Comparison of ENCODE assay signal across 22 cellular contexts in the genomic region with DNA sequence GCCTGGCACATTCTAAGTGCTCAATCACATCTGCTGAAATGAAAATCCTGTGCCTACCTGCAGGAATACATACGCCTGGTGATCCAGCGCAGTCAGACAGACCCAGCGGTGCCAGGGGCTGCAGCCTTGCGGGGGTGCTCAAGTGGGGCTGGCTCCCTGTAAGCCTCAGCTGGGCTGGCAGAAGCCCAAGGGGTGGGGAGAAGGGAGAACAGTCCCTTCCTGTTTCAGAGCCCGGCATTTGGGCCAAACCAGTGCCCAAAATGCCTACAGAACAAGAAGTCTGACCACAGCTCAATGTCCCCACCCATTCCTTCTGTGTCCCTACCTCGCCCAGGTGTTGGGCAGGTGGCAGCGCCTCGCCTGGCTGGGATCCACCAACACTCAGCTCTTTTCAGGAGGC. TPM values are rescaled to one million over a fixed set of nuclear protein-coding genes. Genes with fewer than 3 reads are reported as not detected.
DNase-seq lines count a peak whose midpoint lies in the region; ATAC-seq and TF ChIP-seq lines count a peak whose summit lies in the region.
"Had no signal": no experiment of that assay in that cellular context is flagged by ENCODE, and none has a peak within 500 bp of the region (broad histone marks: within the 10 kb centered on the region; RNA-seq: fewer than 3 reads in every experiment).

No MANE protein-coding gene starts in this region.

- no peaks in the 10 kb centered on the region for H3K36me3 ChIP-seq in spleen
- H3K36me3 ChIP-seq: BLaER1, HAP-1 had no signal

- TF ChIP-seq CTCF in WTC11 (IDR thresholded peaks at IDR 0.05) (no peak), spleen (IDR thresholded peaks at IDR 0.05 in 8 of 11, conservative IDR thresholded peaks at IDR 0.05 in 3 of 11) (no peak)

- H3K9me3 ChIP-seq in spleen: no peaks in the 10 kb centered on the region
- H3K9me3 ChIP-seq: BLaER1, HAP-1 had no signal

- H3K27ac Mint-ChIP-seq in WTC11: peak overlapping the region; percentile 39; the same call in 1 of the 2 replicates
- H3K27ac Mint-ChIP-seq: CD14-positive monocyte; CD4-positive, alpha-beta memory T cell; IgD-negative memory B cell had no signal

- intact Hi-C loops in spleen (cut with DNase I; ENCODE audit: low total_unique reads): no loop called here

- no peaks in the 10 kb centered on the region for H3K4me1 ChIP-seq in spleen

- no peak overlapping the region for H3K4me3 Mint-ChIP-seq in WTC11
- H3K4me3 Mint-ChIP-seq: CD14-positive monocyte; CD4-positive, alpha-beta memory T cell; IgD-negative memory B cell had no signal

- H3K27me3 ChIP-seq in spleen (replicated peaks in 1 of 7): peaks cover 0 to 67% (median 6%) of the 10 kb centered on the region in 7 donors
- H3K27me3 ChIP-seq: BLaER1 had no signal

- CTCF ChIA-PET in WTC11 (lab: Charles Lee): interaction anchor here (1.5 to 2.8 kb wide), 3 partner anchors 17 to 32 kb away, joined by 3 to 14 read pairs (median 6); no protein-coding TSS in a partner anchor

- peak; percentile 20 for DNase-seq in NCI-H2196 (lab: John Stamatoyannopoulos, UW; ENCODE audit: unreplicated experiment)
- DNase-seq in NCI-H2196 treated with DMSO at 0.1 percent for 48 hours (lab: John Stamatoyannopoulos, UW; ENCODE audit: unreplicated experiment): no peak
- DNase-seq in NCI-H2029 (lab: John Stamatoyannopoulos, UW): peak; percentile 41
- DNase-seq in WTC11 (ENCODE audit: low spot score): no peak
- peak; percentile 22 for DNase-seq in spleen
- DNase-seq in effector CD8-positive, alpha-beta T cell (lab: John Stamatoyannopoulos, UW): no peak
- no peak for DNase-seq in MV-4-11 (lab: John Stamatoyannopoulos, UW)
- no peak for DNase-seq in stimulated activated naive CD4-positive, alpha-beta T cell treated with Interleukin-2 at 50 U/mL for 16 hours (lab: John Stamatoyannopoulos, UW)
- DNase-seq: 8988T; CD4-positive, alpha-beta memory T cell; DMS153; DMS79; GDM1 had no signal

- H3K27me3 Mint-ChIP-seq in WTC11 (ENCODE audit: low read depth): no peaks in the 10 kb centered on the region

- no peaks in the 10 kb centered on the region for H3K36me3 Mint-ChIP-seq in WTC11
- H3K36me3 Mint-ChIP-seq: CD14-positive monocyte; CD4-positive, alpha-beta memory T cell; IgD-negative memory B cell had no signal

- H3K4me3 ChIP-seq in spleen: no peak overlapping the region
- H3K4me3 ChIP-seq: BLaER1, HAP-1 had no signal

- H3K27ac ChIP-seq in spleen: no peak overlapping the region
- H3K27ac ChIP-seq: BLaER1 had no signal

- no peaks in the 10 kb centered on the region for H3K9me3 Mint-ChIP-seq in WTC11
- H3K9me3 Mint-ChIP-seq: CD14-positive monocyte; CD4-positive, alpha-beta memory T cell; IgD-negative memory B cell had no signal

- ATAC-seq in WTC11: no peak
- ATAC-seq: HepG2 had no signal

- 74 to 84% (median 79%) methylated on average over 5 to 8 of the region's 8 CpGs for WGBS in spleen, 5 donors

- no peak for TF ChIP-seq POLR2A in spleen (IDR thresholded peaks at IDR 0.05)

- POLR2A ChIA-PET in WTC11 (lab: Charles Lee): no interaction called here

- H3K4me1 Mint-ChIP-seq in WTC11: peaks cover 4% of the 10 kb centered on the region; the same call in 1 of the 2 replicates
- H3K4me1 Mint-ChIP-seq: CD14-positive monocyte had no signal

TF ChIP-seq in WTC11, 78 proteins besides CTCF, POLR2A, EP300 and RAD21:
- TF ChIP-seq, protein P1, sequence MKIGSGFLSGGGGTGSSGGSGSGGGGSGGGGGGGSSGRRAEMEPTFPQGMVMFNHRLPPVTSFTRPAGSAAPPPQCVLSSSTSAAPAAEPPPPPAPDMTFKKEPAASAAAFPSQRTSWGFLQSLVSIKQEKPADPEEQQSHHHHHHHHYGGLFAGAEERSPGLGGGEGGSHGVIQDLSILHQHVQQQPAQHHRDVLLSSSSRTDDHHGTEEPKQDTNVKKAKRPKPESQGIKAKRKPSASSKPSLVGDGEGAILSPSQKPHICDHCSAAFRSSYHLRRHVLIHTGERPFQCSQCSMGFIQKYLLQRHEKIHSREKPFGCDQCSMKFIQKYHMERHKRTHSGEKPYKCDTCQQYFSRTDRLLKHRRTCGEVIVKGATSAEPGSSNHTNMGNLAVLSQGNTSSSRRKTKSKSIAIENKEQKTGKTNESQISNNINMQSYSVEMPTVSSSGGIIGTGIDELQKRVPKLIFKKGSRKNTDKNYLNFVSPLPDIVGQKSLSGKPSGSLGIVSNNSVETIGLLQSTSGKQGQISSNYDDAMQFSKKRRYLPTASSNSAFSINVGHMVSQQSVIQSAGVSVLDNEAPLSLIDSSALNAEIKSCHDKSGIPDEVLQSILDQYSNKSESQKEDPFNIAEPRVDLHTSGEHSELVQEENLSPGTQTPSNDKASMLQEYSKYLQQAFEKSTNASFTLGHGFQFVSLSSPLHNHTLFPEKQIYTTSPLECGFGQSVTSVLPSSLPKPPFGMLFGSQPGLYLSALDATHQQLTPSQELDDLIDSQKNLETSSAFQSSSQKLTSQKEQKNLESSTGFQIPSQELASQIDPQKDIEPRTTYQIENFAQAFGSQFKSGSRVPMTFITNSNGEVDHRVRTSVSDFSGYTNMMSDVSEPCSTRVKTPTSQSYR (CRISPR knock-in tag; IDR thresholded peaks at IDR 0.05): no peak
- no peak for TF ChIP-seq GABPB1 (CRISPR knock-in tag; IDR thresholded peaks at IDR 0.05)

RNA-seq across cellular contexts. Expression of gene KCNK15, which starts 22.6 kb away (rescaled TPM):
- total RNA-seq in WTC11 (2021) (0.24 to 0.37 TPM (median 0.32 TPM) in 3 replicates), spleen (under 1 TPM in 5 of 7 donors, not detected in 2; 0.17 to 0.92 (median 0.47) TPM)
- polyA plus RNA-seq in spleen: under 1 TPM in 2 of 3 donors, not detected in 1; 0.06 to 0.08 TPM
- total RNA-seq: A673; CD4-positive, alpha-beta memory T cell; Daoy; HepG2 had no signal
- polyA plus RNA-seq: AG04450; CD14-positive monocyte; CD4-positive, alpha-beta memory T cell; IgD-negative memory B cell had no signal

RNA-seq across cellular contexts. Expression of gene RIMS4, which starts 42.1 kb away (rescaled TPM):
- total RNA-seq in WTC11 (2021): 24.8 to 27.4 TPM (median 27.3 TPM) in 3 replicates
- not detected for total RNA-seq in spleen
- polyA plus RNA-seq in spleen: under 1 TPM in 2 of 3 donors, not detected in 1; under 0.01 to 0.02 TPM
- total RNA-seq: CD4-positive, alpha-beta memory T cell had no signal
- polyA plus RNA-seq: AG04450; CD14-positive monocyte; CD4-positive, alpha-beta memory T cell; IgD-negative memory B cell had no signal

RNA-seq across cellular contexts. Expression of gene CCN5, which starts 53.1 kb away (rescaled TPM):
- total RNA-seq in WTC11 (2021) (0.16 to 0.37 TPM (median 0.23 TPM) in 3 replicates), spleen (1 to 10 TPM in 4 of 7 donors, under 1 TPM in 2, not detected in 1; 0.51 to 7.4 (median 1.5) TPM)
- polyA plus RNA-seq in spleen: 10 to 100 TPM in 1 of 3 donors, 1 to 10 TPM in 2; 1.3 to 10.6 (median 5.7) TPM
- total RNA-seq: A673; CD4-positive, alpha-beta memory T cell; Daoy; H1; HepG2 had no signal
- polyA plus RNA-seq: CD14-positive monocyte; CD4-positive, alpha-beta memory T cell; H1; IgD-negative memory B cell had no signal

Comparison
In these comparisons a context has a peak if more than half of its experiments do, and no peak if none do; other contexts are left out.
1. DNase-seq: peak in NCI-H2196 (single experiment), NCI-H2029 (single experiment) and spleen (single experiment); none in NCI-H2196 treated with DMSO at 0.1 percent for 48 hours (single experiment), WTC11 (single experiment), effector CD8-positive, alpha-beta T cell (single experiment), MV-4-11 (single experiment) and stimulated activated naive CD4-positive, alpha-beta T cell treated with Interleukin-2 at 50 U/mL for 16 hours (single experiment).
2. RNA of gene RIMS4, which starts 42.1 kb away (total RNA-seq): 24.8 to 27.4 TPM in WTC11; not detected in spleen; every median in the first group is over 10 times any median in the second.